In genomic region chr3:104578558-104578957, GRCh38 we compare ENCODE assay signal across 28 cellular contexts.
"Had no signal": no experiment of that assay in that cellular context is flagged by ENCODE, and none has a peak within 500 bp of the region (broad histone marks: within the 10 kb centered on the region; RNA-seq: fewer than 3 reads in every experiment).

No MANE protein-coding gene starts in this region.

- H3K9me3 ChIP-seq: testis, uterus had no signal

- H3K36me3 ChIP-seq: cardiac muscle cell, gastroesophageal sphincter, sigmoid colon, uterus had no signal

- H3K9me3 Mint-ChIP-seq: activated naive CD4-positive, alpha-beta T cell treated with anti-CD3 and anti-CD28 coated beads, Interleukin-2, amount 50 U/mL, for 24 hours had no signal

- H3K27ac ChIP-seq: body of pancreas, cardiac muscle cell, epithelial cell of prostate, gastroesophageal sphincter, sigmoid colon, testis, uterus, VCaP had no signal

- H3K4me2 ChIP-seq: smooth muscle cell had no signal

- H3K4me3 Mint-ChIP-seq: activated CD4-positive, alpha-beta T cell treated with anti-CD3 and anti-CD28 coated beads, Interleukin-2, amount 10 ng/mL, durations not matched to agents 7 days and 5 days; activated CD8-positive, alpha-beta T cell treated with anti-CD3 and anti-CD28 coated beads, Interleukin-2, amount 10 ng/mL, durations not matched to agents 7 days and 5 days; activated naive CD4-positive, alpha-beta T cell treated with anti-CD3 and anti-CD28 coated beads, Interleukin-2, amount 50 U/mL, for 24 hours; activated T-helper 1 cell treated with anti-CD3 and anti-CD28 coated beads, Interleukin-12 subunit alpha, Interleukin-12 subunit beta, Interleukin-2, Interleukin-4 antibody, amounts not matched to agents 30 ng/mL and 10 ng/mL and 1 ng/mL, durations not matched to agents 14 hours and 24 hours and 36 hours; natural killer cell had no signal

- H3K4me1 ChIP-seq: body of pancreas, gastroesophageal sphincter, sigmoid colon, testis, uterus had no signal

- H3K27me3 Mint-ChIP-seq: activated CD4-positive, alpha-beta T cell treated with anti-CD3 and anti-CD28 coated beads, Interleukin-2, amount 10 ng/mL, durations not matched to agents 7 days and 5 days; progenitor cell of endocrine pancreas had no signal

- H3K27me3 ChIP-seq: body of pancreas, cardiac muscle cell, gastroesophageal sphincter, sigmoid colon, testis, uterus had no signal

- H3K4me3 ChIP-seq: body of pancreas, cardiac muscle cell, gastroesophageal sphincter, sigmoid colon, smooth muscle cell, testis, uterus had no signal

- H3K27ac Mint-ChIP-seq: activated CD4-positive, alpha-beta T cell treated with anti-CD3 and anti-CD28 coated beads, Interleukin-2, amount 10 ng/mL, durations not matched to agents 7 days and 5 days; activated CD8-positive, alpha-beta T cell treated with anti-CD3 and anti-CD28 coated beads, Interleukin-2, amount 10 ng/mL, durations not matched to agents 7 days and 5 days; activated naive CD4-positive, alpha-beta T cell treated with anti-CD3 and anti-CD28 coated beads, Interleukin-2, amount 50 U/mL, for 24 hours; activated T-helper 1 cell treated with anti-CD3 and anti-CD28 coated beads, Interleukin-12 subunit alpha, Interleukin-12 subunit beta, Interleukin-2, Interleukin-4 antibody, amounts not matched to agents 30 ng/mL and 10 ng/mL and 1 ng/mL, durations not matched to agents 14 hours and 24 hours and 36 hours; natural killer cell; progenitor cell of endocrine pancreas had no signal

- ATAC-seq: activated CD8-positive, alpha-beta T cell treated with anti-CD3 and anti-CD28 coated beads, Interleukin-2, amount 10 ng/mL, durations not matched to agents 7 days and 5 days; body of pancreas; gastroesophageal sphincter; left ventricle myocardium superior; natural killer cell had no signal

- H3K4me1 Mint-ChIP-seq: activated CD4-positive, alpha-beta T cell treated with anti-CD3 and anti-CD28 coated beads, Interleukin-2, amount 10 ng/mL, durations not matched to agents 7 days and 5 days; activated naive CD4-positive, alpha-beta T cell treated with anti-CD3 and anti-CD28 coated beads, Interleukin-2, amount 50 U/mL, for 24 hours; natural killer cell had no signal

- DNase-seq: activated CD4-positive, alpha-beta T cell treated with anti-CD3 and anti-CD28 coated beads, Interleukin-2, amount 10 ng/mL, durations not matched to agents 7 days and 5 days; activated CD4-positive, CD25-positive, alpha-beta regulatory T cell treated with anti-CD3 and anti-CD28 coated beads, Interleukin-2, amount 50 U/mL, for 72 hours; activated CD8-positive, alpha-beta T cell treated with anti-CD3 and anti-CD28 coated beads, Interleukin-2, amount 10 ng/mL, durations not matched to agents 7 days and 5 days; activated gamma-delta T cell; anterior cingulate cortex; body of pancreas; cortex of kidney; head of caudate nucleus; hypothalamus; left ventricle myocardium superior; mammary epithelial cell; midbrain; natural killer cell; retina; sigmoid colon; stimulated activated CD4-positive, alpha-beta T cell treated with anti-CD3 and anti-CD28 coated beads, Interleukin-4, amount 100 ng/mL, for 1 hour; stimulated activated naive CD4-positive, alpha-beta T cell; testis; trophoblast cell; uterus had no signal

- H3K36me3 Mint-ChIP-seq: activated naive CD4-positive, alpha-beta T cell treated with anti-CD3 and anti-CD28 coated beads, Interleukin-2, amount 50 U/mL, for 24 hours had no signal
